11 cellular contexts compared by ENCODE assay signal in genomic region chr12:110744697-110745264, GRCh38. TPM values are rescaled to one million over a fixed set of nuclear protein-coding genes. Genes with fewer than 3 reads are reported as not detected.
DNase-seq lines count a peak whose midpoint lies in the region; ATAC-seq and TF ChIP-seq lines count a peak whose summit lies in the region.
"Had no signal": no experiment of that assay in that cellular context is flagged by ENCODE, and none has a peak within 500 bp of the region (broad histone marks: within the 10 kb centered on the region; RNA-seq: fewer than 3 reads in every experiment).

No MANE protein-coding gene starts in this region.

- ATAC-seq in activated B cell treated with CpG ODN at 0.5 μM for 24 hours (ENCODE audit: low read depth) (no peak), left lobe of liver (peak; percentile 48), HG02840 (IDR thresholded peaks at IDR 0.05; ENCODE audit: low FRiP score, unreplicated experiment) (no peak)

- DNase-seq in activated naive CD8-positive, alpha-beta T cell treated with anti-CD3 and anti-CD28 coated beads for 36 hours: no peak
- DNase-seq in activated B cell treated with CpG ODN at 0.5 μM for 24 hours (no peak), left lobe of liver (ENCODE audit: low spot score) (peak; percentile 70), transverse colon (peak; percentile 83), NAMALWA (ENCODE audit: low spot score) (no peak)
- DNase-seq in effector CD8-positive, alpha-beta T cell (lab: John Stamatoyannopoulos, UW): no peak
- DNase-seq: activated CD4-positive, alpha-beta T cell treated with anti-CD3 and anti-CD28 coated beads, Interleukin-2, amount 50 U/mL, for 1 hour; naive B cell; NCI-H1436 treated with DMSO at 0.1 percent for 48 hours had no signal

- no peak for TF ChIP-seq EP300 in transverse colon (IDR thresholded peaks at IDR 0.05; ENCODE audit: low read depth)

- H3K36me3 ChIP-seq in transverse colon: no peaks in the 10 kb centered on the region

- no peak for TF ChIP-seq CTCF in activated B cell treated with CpG ODN at 0.5 μM for 24 hours (IDR thresholded peaks at IDR 0.05)
- no peak for TF ChIP-seq CTCF in transverse colon (IDR thresholded peaks at IDR 0.05)

- H3K36me3 Mint-ChIP-seq in activated naive CD8-positive, alpha-beta T cell: peaks cover 3% of the 10 kb centered on the region
- H3K36me3 Mint-ChIP-seq in activated naive CD8-positive, alpha-beta T cell treated with anti-CD3 and anti-CD28 coated beads for 36 hours: peaks cover 22% of the 10 kb centered on the region
- peaks cover 19% of the 10 kb centered on the region for H3K36me3 Mint-ChIP-seq in activated B cell treated with CpG ODN at 0.5 μM for 24 hours (ENCODE audit: low read depth)

- H3K4me1 Mint-ChIP-seq in activated naive CD8-positive, alpha-beta T cell (ENCODE audit: low read depth): peaks cover 24% of the 10 kb centered on the region
- H3K4me1 Mint-ChIP-seq in activated naive CD8-positive, alpha-beta T cell treated with anti-CD3 and anti-CD28 coated beads for 36 hours: peaks cover 25% of the 10 kb centered on the region
- peaks cover 26% of the 10 kb centered on the region for H3K4me1 Mint-ChIP-seq in activated B cell treated with CpG ODN at 0.5 μM for 24 hours

- H3K27ac Mint-ChIP-seq in activated naive CD8-positive, alpha-beta T cell: peak overlapping the region; percentile 34
- no peak overlapping the region for H3K27ac Mint-ChIP-seq in activated naive CD8-positive, alpha-beta T cell treated with anti-CD3 and anti-CD28 coated beads for 36 hours
- peak overlapping the region; percentile 56 for H3K27ac Mint-ChIP-seq in activated B cell treated with CpG ODN at 0.5 μM for 24 hours

- no peaks in the 10 kb centered on the region for H3K9me3 Mint-ChIP-seq in activated naive CD8-positive, alpha-beta T cell (ENCODE audit: low read depth)
- no peaks in the 10 kb centered on the region for H3K9me3 Mint-ChIP-seq in activated naive CD8-positive, alpha-beta T cell treated with anti-CD3 and anti-CD28 coated beads for 36 hours
- no peaks in the 10 kb centered on the region for H3K9me3 Mint-ChIP-seq in activated B cell treated with CpG ODN at 0.5 μM for 24 hours

- no peaks in the 10 kb centered on the region for H3K27me3 ChIP-seq in transverse colon

- in situ Hi-C loops in transverse colon (cut with MboI; ENCODE audit: low pct_ligation_motif_present in 1 of 4, low pct_unique_long_range_greater_than_20kb in 1 of 4, low sequenced_read_pairs in 3 of 4): loop anchor here in 1 of 4 donors (25.0 kb wide), 1 partner anchor 282 kb away; the partner anchor contains the start of genes ARPC3, FAM216A and GPN3

- H3K27me3 Mint-ChIP-seq in activated naive CD8-positive, alpha-beta T cell: no peaks in the 10 kb centered on the region
- H3K27me3 Mint-ChIP-seq in activated naive CD8-positive, alpha-beta T cell treated with anti-CD3 and anti-CD28 coated beads for 36 hours: no peaks in the 10 kb centered on the region
- H3K27me3 Mint-ChIP-seq in activated B cell treated with CpG ODN at 0.5 μM for 24 hours: no peaks in the 10 kb centered on the region
- H3K27me3 Mint-ChIP-seq: naive B cell had no signal

- peak overlapping the region; percentile 91 to 97 (median 94) for H3K27ac ChIP-seq in transverse colon

- CTCF ChIA-PET in activated B cell treated with CpG ODN at 0.5 μM for 24 hours (lab: Charles Lee): no interaction called here

- no peaks in the 10 kb centered on the region for H3K9me3 ChIP-seq in transverse colon

- POLR2A ChIA-PET in activated B cell treated with CpG ODN at 0.5 μM for 24 hours (lab: Charles Lee): no interaction called here

- no peak overlapping the region for H3K4me3 Mint-ChIP-seq in activated naive CD8-positive, alpha-beta T cell
- no peak overlapping the region for H3K4me3 Mint-ChIP-seq in activated naive CD8-positive, alpha-beta T cell treated with anti-CD3 and anti-CD28 coated beads for 36 hours
- no peak overlapping the region for H3K4me3 Mint-ChIP-seq in activated B cell treated with CpG ODN at 0.5 μM for 24 hours

- peaks cover 3 to 43% (median 32%) of the 10 kb centered on the region in 4 donors for H3K4me1 ChIP-seq in transverse colon

- intact Hi-C loops in activated B cell treated with CpG ODN at 0.5 μM for 24 hours (cut with micrococcal nuclease): loop anchor here (5.0 kb wide), 1 partner anchor 277 kb away; the partner anchor contains the start of genes FAM216A and GPN3
- intact Hi-C loops in transverse colon (cut with DNase I; ENCODE audit: low total_unique reads): no loop called here

- TF ChIP-seq POLR2A in transverse colon (IDR thresholded peaks at IDR 0.05): no peak

- no peak overlapping the region for H3K4me3 ChIP-seq in transverse colon

- 53% methylated on average over 5 of the region's 5 CpGs; no CpG with 5 or more reads in 1 of the 2 donors for WGBS in transverse colon (ENCODE audit: low coverage in 1 of 2), 2 donors

RNA-seq across cellular contexts. Expression of gene PPP1CC, which starts 2.1 kb away (rescaled TPM):
- total RNA-seq in activated naive CD8-positive, alpha-beta T cell treated with anti-CD3 and anti-CD28 coated beads for 36 hours: 100 to 1,000 TPM; 260 to 270 TPM
- total RNA-seq in activated B cell treated with CpG ODN at 0.5 μM for 24 hours (148 and 152 TPM in 2 replicates), left lobe of liver (42.8 TPM), transverse colon (100 to 1,000 TPM; 156 to 759 (median 244) TPM)

RNA-seq across cellular contexts. Expression of gene HVCN1, which starts 55.9 kb away (rescaled TPM):
- 10 to 100 TPM; 47.4 to 49.1 TPM for total RNA-seq in activated naive CD8-positive, alpha-beta T cell treated with anti-CD3 and anti-CD28 coated beads for 36 hours
- 80.7 and 83.9 TPM in 2 replicates for total RNA-seq in activated B cell treated with CpG ODN at 0.5 μM for 24 hours
- total RNA-seq in left lobe of liver: 1.5 TPM
- 1 to 10 TPM in 3 of 4 donors, not detected in 1; 3.4 to 7.9 (median 7.3) TPM for total RNA-seq in transverse colon

Comparison
In these comparisons a context has a peak if more than half of its experiments do, and no peak if none do; other contexts are left out.
1. DNase-seq: peak in left lobe of liver (single experiment) and transverse colon (single experiment); none in activated naive CD8-positive, alpha-beta T cell treated with anti-CD3 and anti-CD28 coated beads for 36 hours (single experiment), activated B cell treated with CpG ODN at 0.5 μM for 24 hours (single experiment), NAMALWA (single experiment) and effector CD8-positive, alpha-beta T cell (single experiment).